Comparison of ENCODE assay signal across 25 cellular contexts in the genomic region with DNA sequence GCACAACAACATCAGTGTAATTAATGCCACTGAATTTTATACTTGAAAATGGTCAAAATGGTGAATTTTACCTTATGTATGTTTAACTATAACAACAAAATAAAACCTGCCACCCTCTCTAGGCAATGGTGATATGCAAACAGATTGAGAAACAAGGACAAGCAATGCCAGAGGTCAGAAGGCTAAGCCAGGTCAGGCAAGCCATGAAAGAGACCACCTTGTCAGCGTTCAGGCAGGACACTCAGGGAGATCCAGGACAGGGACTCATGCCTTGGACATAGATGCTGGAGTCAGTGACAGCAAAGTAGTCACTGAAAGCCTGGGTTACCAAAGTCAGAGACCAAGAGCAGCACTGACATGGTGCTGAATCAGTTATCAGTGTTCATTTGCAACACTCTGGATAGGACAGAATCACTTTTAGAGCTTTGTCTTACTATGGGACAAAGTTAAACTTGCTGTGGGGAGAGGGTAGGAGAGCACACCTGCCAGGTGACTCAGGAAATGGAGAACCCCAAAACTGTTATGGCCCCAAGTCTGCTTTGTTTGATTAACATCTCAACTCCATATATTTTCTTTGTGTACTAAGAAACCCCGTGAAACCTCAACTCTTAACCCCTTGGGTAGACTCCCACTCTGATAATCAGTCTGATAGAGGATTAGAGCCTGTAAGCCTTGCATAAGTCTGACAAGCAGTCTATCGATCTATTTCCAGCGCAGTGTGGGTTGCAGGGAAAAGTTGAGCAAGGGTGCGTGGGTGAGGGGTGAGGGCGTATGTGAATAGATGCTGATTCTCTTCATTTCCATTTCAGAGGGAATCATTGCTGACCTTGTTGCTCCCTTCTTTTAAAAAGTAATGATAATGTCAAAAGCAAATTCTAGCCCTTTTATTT. TPM values are rescaled to one million over a fixed set of nuclear protein-coding genes. Genes with fewer than 3 reads are reported as not detected.
DNase-seq lines count a peak whose midpoint lies in the region; ATAC-seq and TF ChIP-seq lines count a peak whose summit lies in the region.
"Had no signal": no experiment of that assay in that cellular context is flagged by ENCODE, and none has a peak within 500 bp of the region (broad histone marks: within the 10 kb centered on the region; RNA-seq: fewer than 3 reads in every experiment).

No MANE protein-coding gene starts in this region.

- no peaks in the 10 kb centered on the region for H3K4me1 ChIP-seq in prostate gland (replicated peaks)
- H3K4me1 ChIP-seq: BE2C, Peyer's patch had no signal

- TF ChIP-seq CTCF in prostate gland (IDR thresholded peaks at IDR 0.05), result no peak

- H3K9me3 ChIP-seq in prostate gland, result no peaks in the 10 kb centered on the region
- H3K9me3 ChIP-seq: BE2C, Peyer's patch had no signal

- no peaks in the 10 kb centered on the region for H3K4me1 Mint-ChIP-seq in activated CD4-positive, alpha-beta memory T cell treated with anti-CD3 and anti-CD28 coated beads for 36 hours (ENCODE audit: low read depth)
- H3K4me1 Mint-ChIP-seq: CD14-positive monocyte; CD8-positive, alpha-beta memory T cell had no signal

- DNase-seq in H7 (peak; percentile 0), HuH-7.5 (ENCODE audit: low spot score) (peak; percentile 16), head of caudate nucleus (peak; percentile 48 to 94 (median 78)), nucleus accumbens (lab: John Stamatoyannopoulos, UW) (peak in 33 of 56 donors; percentile 2 to 79 (median 39)), prostate gland (ENCODE audit: low spot score) (no peak), kidney glomerular epithelial cell (lab: John Stamatoyannopoulos, UW) (no peak)
- no peak for DNase-seq in activated CD4-positive, alpha-beta memory T cell treated with anti-CD3 and anti-CD28 coated beads for 36 hours
- DNase-seq in activated naive CD4-positive, alpha-beta T cell treated with anti-CD3 and anti-CD28 coated beads, Interleukin-2, amount 50 U/mL, for 72 hours (ENCODE audit: low spot score in 2 of 2), result no peak
- DNase-seq: BE2C; CD8-positive, alpha-beta memory T cell; DMS79 treated with DMSO at 0.1 percent for 48 hours; GF-D8; HFFc6; NCI-H1105; NCI-H1436 treated with DMSO at 0.1 percent for 48 hours; NCI-H187 treated with DMSO at 0.1 percent for 48 hours; NCI-H2171 treated with DMSO at 0.1 percent for 48 hours; NCI-H345; NCI-H510A treated with DMSO at 0.1 percent for 48 hours; NCI-H748 treated with DMSO at 0.1 percent for 48 hours; OCI-M1; Peyer's patch; SHP77 treated with DMSO at 0.1 percent for 48 hours had no signal

- H3K36me3 ChIP-seq in H7 (replicated peaks; ENCODE audit: control insufficient read depth, insufficient read depth, low read length) (no peaks in the 10 kb centered on the region), prostate gland (no peaks in the 10 kb centered on the region)
- H3K36me3 ChIP-seq: BE2C, Peyer's patch had no signal

- H3K27ac Mint-ChIP-seq in activated CD4-positive, alpha-beta memory T cell treated with anti-CD3 and anti-CD28 coated beads for 36 hours, result no peak overlapping the region
- H3K27ac Mint-ChIP-seq in activated naive CD4-positive, alpha-beta T cell treated with anti-CD3 and anti-CD28 coated beads, Interleukin-2, amount 50 U/mL, for 72 hours, result no peak overlapping the region
- H3K27ac Mint-ChIP-seq: CD14-positive monocyte, HFFc6 had no signal

- TF ChIP-seq POLR2A in prostate gland (IDR thresholded peaks at IDR 0.05), result no peak

- H3K27ac ChIP-seq in prostate gland, result no peak overlapping the region
- H3K27ac ChIP-seq: Peyer's patch had no signal

- 72% methylated on average over 6 of the region's 6 CpGs for WGBS in prostate gland

- no peaks in the 10 kb centered on the region for H3K9me3 Mint-ChIP-seq in activated CD4-positive, alpha-beta memory T cell treated with anti-CD3 and anti-CD28 coated beads for 36 hours
- H3K9me3 Mint-ChIP-seq in activated naive CD4-positive, alpha-beta T cell treated with anti-CD3 and anti-CD28 coated beads, Interleukin-2, amount 50 U/mL, for 72 hours, result no peaks in the 10 kb centered on the region
- H3K9me3 Mint-ChIP-seq: CD8-positive, alpha-beta memory T cell; HFFc6 had no signal

- H3K4me3 ChIP-seq in H7 (ENCODE audit: insufficient read depth, low read depth, low read length) (no peak overlapping the region), prostate gland (no peak overlapping the region)
- H3K4me3 ChIP-seq: Peyer's patch had no signal

- POLR2A ChIA-PET in activated CD4-positive, alpha-beta memory T cell treated with anti-CD3 and anti-CD28 coated beads for 36 hours (lab: Charles Lee), result no interaction called here

- peaks cover 3% of the 10 kb centered on the region for H3K27me3 Mint-ChIP-seq in activated CD4-positive, alpha-beta memory T cell treated with anti-CD3 and anti-CD28 coated beads for 36 hours

- ATAC-seq in activated naive CD4-positive, alpha-beta T cell treated with anti-CD3 and anti-CD28 coated beads, Interleukin-2, amount 50 U/mL, for 72 hours, result no peak

- intact Hi-C loops in head of caudate nucleus (cut with DNase I), result no loop called here
- intact Hi-C loops in prostate gland (cut with DNase I), result no loop called here
- intact Hi-C loops in activated CD4-positive, alpha-beta memory T cell treated with anti-CD3 and anti-CD28 coated beads for 36 hours (cut with micrococcal nuclease), result no loop called here

- H3K36me3 Mint-ChIP-seq in activated CD4-positive, alpha-beta memory T cell treated with anti-CD3 and anti-CD28 coated beads for 36 hours, result no peaks in the 10 kb centered on the region
- H3K36me3 Mint-ChIP-seq in activated naive CD4-positive, alpha-beta T cell treated with anti-CD3 and anti-CD28 coated beads, Interleukin-2, amount 50 U/mL, for 72 hours, result no peaks in the 10 kb centered on the region
- H3K36me3 Mint-ChIP-seq: CD14-positive monocyte; CD8-positive, alpha-beta memory T cell had no signal

- H3K4me3 Mint-ChIP-seq in activated CD4-positive, alpha-beta memory T cell treated with anti-CD3 and anti-CD28 coated beads for 36 hours, result no peak overlapping the region
- H3K4me3 Mint-ChIP-seq: CD14-positive monocyte; CD8-positive, alpha-beta memory T cell; HFFc6 had no signal

- CTCF ChIA-PET in activated CD4-positive, alpha-beta memory T cell treated with anti-CD3 and anti-CD28 coated beads for 36 hours (lab: Charles Lee), result no interaction called here

- no peaks in the 10 kb centered on the region for H3K27me3 ChIP-seq in H7 (ENCODE audit: control insufficient read depth, insufficient read depth, low read length)
- H3K27me3 ChIP-seq in prostate gland (replicated peaks; ENCODE audit: insufficient read depth), result no peaks in the 10 kb centered on the region
- H3K27me3 ChIP-seq: BE2C, Peyer's patch had no signal

RNA-seq across cellular contexts. Expression of a gene that starts 48.7 kb away (rescaled TPM):
- 0.41 and 0.90 TPM in 2 replicates for total RNA-seq in H7 (2014; rRNA removed; shearing (Covaris generic))
- 10 to 100 TPM in 1 of 2 donors, 1 to 10 TPM in 1; 4.9 to 35.7 TPM for total RNA-seq in prostate gland
- not detected for total RNA-seq in activated CD4-positive, alpha-beta memory T cell treated with anti-CD3 and anti-CD28 coated beads for 36 hours
- not detected for total RNA-seq in activated naive CD4-positive, alpha-beta T cell treated with anti-CD3 and anti-CD28 coated beads, Interleukin-2, amount 50 U/mL, for 72 hours
- total RNA-seq: A673; CD8-positive, alpha-beta memory T cell had no signal

Comparison
In these comparisons a context has a peak if more than half of its experiments do, and no peak if none do; other contexts are left out.
1. DNase-seq: peak in H7 (single experiment), HuH-7.5 (single experiment), head of caudate nucleus (42 of 42) and nucleus accumbens (33 of 56); none in prostate gland (single experiment), kidney glomerular epithelial cell (single experiment), activated CD4-positive, alpha-beta memory T cell treated with anti-CD3 and anti-CD28 coated beads for 36 hours (single experiment) and activated naive CD4-positive, alpha-beta T cell treated with anti-CD3 and anti-CD28 coated beads, Interleukin-2, amount 50 U/mL, for 72 hours (0 of 2).